In genomic region chr2:74529357-74530238, GRCh38 we compare ENCODE assay signal across 1 cellular context.
TF ChIP-seq lines count a peak whose summit lies in the region.

A gene with protein sequence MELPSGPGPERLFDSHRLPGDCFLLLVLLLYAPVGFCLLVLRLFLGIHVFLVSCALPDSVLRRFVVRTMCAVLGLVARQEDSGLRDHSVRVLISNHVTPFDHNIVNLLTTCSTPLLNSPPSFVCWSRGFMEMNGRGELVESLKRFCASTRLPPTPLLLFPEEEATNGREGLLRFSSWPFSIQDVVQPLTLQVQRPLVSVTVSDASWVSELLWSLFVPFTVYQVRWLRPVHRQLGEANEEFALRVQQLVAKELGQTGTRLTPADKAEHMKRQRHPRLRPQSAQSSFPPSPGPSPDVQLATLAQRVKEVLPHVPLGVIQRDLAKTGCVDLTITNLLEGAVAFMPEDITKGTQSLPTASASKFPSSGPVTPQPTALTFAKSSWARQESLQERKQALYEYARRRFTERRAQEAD (minus strand): TSS chr2:74529706. CDS start chr2:74529629, 77 bp downstream.
Gene HTRA2, plus strand, starts transcription at chr2:74529933. Its CDS starts 74 bp downstream, at chr2:74530007.

TF ChIP-seq in HepG2, 621 proteins besides CTCF, POLR2A, EP300 and RAD21 (continued from another document and continues in another):
- TF ChIP-seq, protein P1, sequence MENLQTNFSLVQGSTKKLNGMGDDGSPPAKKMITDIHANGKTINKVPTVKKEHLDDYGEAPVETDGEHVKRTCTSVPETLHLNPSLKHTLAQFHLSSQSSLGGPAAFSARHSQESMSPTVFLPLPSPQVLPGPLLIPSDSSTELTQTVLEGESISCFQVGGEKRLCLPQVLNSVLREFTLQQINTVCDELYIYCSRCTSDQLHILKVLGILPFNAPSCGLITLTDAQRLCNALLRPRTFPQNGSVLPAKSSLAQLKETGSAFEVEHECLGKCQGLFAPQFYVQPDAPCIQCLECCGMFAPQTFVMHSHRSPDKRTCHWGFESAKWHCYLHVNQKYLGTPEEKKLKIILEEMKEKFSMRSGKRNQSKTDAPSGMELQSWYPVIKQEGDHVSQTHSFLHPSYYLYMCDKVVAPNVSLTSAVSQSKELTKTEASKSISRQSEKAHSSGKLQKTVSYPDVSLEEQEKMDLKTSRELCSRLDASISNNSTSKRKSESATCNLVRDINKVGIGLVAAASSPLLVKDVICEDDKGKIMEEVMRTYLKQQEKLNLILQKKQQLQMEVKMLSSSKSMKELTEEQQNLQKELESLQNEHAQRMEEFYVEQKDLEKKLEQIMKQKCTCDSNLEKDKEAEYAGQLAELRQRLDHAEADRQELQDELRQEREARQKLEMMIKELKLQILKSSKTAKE (CRISPR knock-in tag; IDR thresholded peaks at IDR 0.05; ENCODE audit: borderline replicate concordance), result no peak
- TF ChIP-seq ZFP37 (CRISPR knock-in tag; IDR thresholded peaks at IDR 0.05; ENCODE audit: borderline replicate concordance) (no peak; the same call in 1 of the 2 replicates), ZNF484 (CRISPR knock-in tag; IDR thresholded peaks at IDR 0.05; ENCODE audit: borderline replicate concordance, low read depth) (no peak), ZBTB42 (CRISPR knock-in tag; IDR thresholded peaks at IDR 0.05) (peak; percentile 84; the same call in 1 of the 2 replicates), KDM1A (CRISPR knock-in tag; IDR thresholded peaks at IDR 0.05) (no peak), JARID2 (CRISPR knock-in tag; IDR thresholded peaks at IDR 0.05; ENCODE audit: insufficient replicate concordance) (peak; percentile 16), PITX1 (CRISPR knock-in tag; IDR thresholded peaks at IDR 0.05) (peak; percentile 68; the same call in 1 of the 2 replicates), ZNF468 (CRISPR knock-in tag; IDR thresholded peaks at IDR 0.05) (no peak), TBX3 (IDR thresholded peaks at IDR 0.05; ENCODE audit: borderline replicate concordance) (0 out of 2 replicates have a peak, but pooled peaks have one; percentile 48), GPN1 (CRISPR knock-in tag; IDR thresholded peaks at IDR 0.05; ENCODE audit: borderline replicate concordance) (peak; percentile 24; the same call in 1 of the 2 replicates), ZBTB1 (CRISPR knock-in tag; IDR thresholded peaks at IDR 0.05; ENCODE audit: borderline replicate concordance) (peak; percentile 84; the same call in 1 of the 2 replicates), ZNF546 (CRISPR knock-in tag; conservative IDR thresholded peaks at IDR 0.05) (peak; percentile 69; the same call in 1 of the 2 replicates), HMG20A (CRISPR knock-in tag; IDR thresholded peaks at IDR 0.05; ENCODE audit: borderline replicate concordance) (no peak), ZNF780A (CRISPR knock-in tag; IDR thresholded peaks at IDR 0.05) (no peak; the same call in 1 of the 2 replicates), ZFP41 (CRISPR knock-in tag; IDR thresholded peaks at IDR 0.05; ENCODE audit: borderline replicate concordance) (no peak), ZNF552 (CRISPR knock-in tag; IDR thresholded peaks at IDR 0.05; ENCODE audit: borderline replicate concordance) (peak; percentile 88; the same call in 1 of the 2 replicates), MAFK (conservative IDR thresholded peaks at IDR 0.05 in 1 of 2, IDR thresholded peaks at IDR 0.05 in 1 of 2; ENCODE audit: low read length in 2 of 2) (peak in 1 of 2 experiments; percentile 4; a peak in 1 of 4 replicates), FOXC1 (CRISPR knock-in tag; IDR thresholded peaks at IDR 0.05; ENCODE audit: borderline replicate concordance) (peak; percentile 18; the same call in 1 of the 2 replicates), HDAC2 (CRISPR knock-in tag; IDR thresholded peaks at IDR 0.05) (peak; percentile 29), RBM22 (optimal IDR thresholded peaks at IDR 0.05; ENCODE audit: low read length) (no peak), ZNF839 (CRISPR knock-in tag; IDR thresholded peaks at IDR 0.05; ENCODE audit: borderline replicate concordance) (peak; percentile 18; the same call in 1 of the 2 replicates), ZNF326 (CRISPR knock-in tag; IDR thresholded peaks at IDR 0.05; ENCODE audit: borderline replicate concordance) (0 out of 2 replicates have a peak, but pooled peaks have one; percentile 35), ATF2 (CRISPR knock-in tag; IDR thresholded peaks at IDR 0.05) (peak; percentile 89), ZNF619 (CRISPR knock-in tag; IDR thresholded peaks at IDR 0.05) (no peak; the same call in 1 of the 2 replicates), NFE2 (CRISPR knock-in tag; IDR thresholded peaks at IDR 0.05) (0 out of 2 replicates have a peak, but pooled peaks have one; percentile 9), TFE3 (CRISPR knock-in tag; IDR thresholded peaks at IDR 0.05) (peak; percentile 51; the same call in 1 of the 2 replicates), PCBP1 (IDR thresholded peaks at IDR 0.05; ENCODE audit: borderline replicate concordance, low read depth, low read length) (0 out of 2 replicates have a peak, but pooled peaks have one; percentile 18), ZHX2 (IDR thresholded peaks at IDR 0.05; ENCODE audit: low read depth) (peak; percentile 86), ZHX2 (CRISPR knock-in tag; IDR thresholded peaks at IDR 0.05; ENCODE audit: borderline replicate concordance) (no peak), FOXK2 (IDR thresholded peaks at IDR 0.05) (no peak), ZNF678 (CRISPR knock-in tag; IDR thresholded peaks at IDR 0.05) (peak; percentile 96; the same call in 1 of the 2 replicates), IRF1 (CRISPR knock-in tag; IDR thresholded peaks at IDR 0.05; ENCODE audit: low read depth) (peak; percentile 35; the same call in 1 of the 2 replicates), PTBP1 (IDR thresholded peaks at IDR 0.05; ENCODE audit: low read depth, low read length, poor library complexity, severe bottlenecking) (no peak)
- TF ChIP-seq, protein P2, sequence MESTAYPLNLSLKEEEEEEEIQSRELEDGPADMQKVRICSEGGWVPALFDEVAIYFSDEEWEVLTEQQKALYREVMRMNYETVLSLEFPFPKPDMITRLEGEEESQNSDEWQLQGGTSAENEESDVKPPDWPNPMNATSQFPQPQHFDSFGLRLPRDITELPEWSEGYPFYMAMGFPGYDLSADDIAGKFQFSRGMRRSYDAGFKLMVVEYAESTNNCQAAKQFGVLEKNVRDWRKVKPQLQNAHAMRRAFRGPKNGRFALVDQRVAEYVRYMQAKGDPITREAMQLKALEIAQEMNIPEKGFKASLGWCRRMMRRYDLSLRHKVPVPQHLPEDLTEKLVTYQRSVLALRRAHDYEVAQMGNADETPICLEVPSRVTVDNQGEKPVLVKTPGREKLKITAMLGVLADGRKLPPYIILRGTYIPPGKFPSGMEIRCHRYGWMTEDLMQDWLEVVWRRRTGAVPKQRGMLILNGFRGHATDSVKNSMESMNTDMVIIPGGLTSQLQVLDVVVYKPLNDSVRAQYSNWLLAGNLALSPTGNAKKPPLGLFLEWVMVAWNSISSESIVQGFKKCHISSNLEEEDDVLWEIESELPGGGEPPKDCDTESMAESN (CRISPR knock-in tag; conservative IDR thresholded peaks at IDR 0.05), result peak; percentile 78
- TF ChIP-seq, protein P3, sequence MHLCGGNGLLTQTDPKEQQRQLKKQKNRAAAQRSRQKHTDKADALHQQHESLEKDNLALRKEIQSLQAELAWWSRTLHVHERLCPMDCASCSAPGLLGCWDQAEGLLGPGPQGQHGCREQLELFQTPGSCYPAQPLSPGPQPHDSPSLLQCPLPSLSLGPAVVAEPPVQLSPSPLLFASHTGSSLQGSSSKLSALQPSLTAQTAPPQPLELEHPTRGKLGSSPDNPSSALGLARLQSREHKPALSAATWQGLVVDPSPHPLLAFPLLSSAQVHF (CRISPR knock-in tag; IDR thresholded peaks at IDR 0.05), result 0 out of 2 replicates have a peak, but pooled peaks have one; percentile 56
- TF ChIP-seq, protein P4, sequence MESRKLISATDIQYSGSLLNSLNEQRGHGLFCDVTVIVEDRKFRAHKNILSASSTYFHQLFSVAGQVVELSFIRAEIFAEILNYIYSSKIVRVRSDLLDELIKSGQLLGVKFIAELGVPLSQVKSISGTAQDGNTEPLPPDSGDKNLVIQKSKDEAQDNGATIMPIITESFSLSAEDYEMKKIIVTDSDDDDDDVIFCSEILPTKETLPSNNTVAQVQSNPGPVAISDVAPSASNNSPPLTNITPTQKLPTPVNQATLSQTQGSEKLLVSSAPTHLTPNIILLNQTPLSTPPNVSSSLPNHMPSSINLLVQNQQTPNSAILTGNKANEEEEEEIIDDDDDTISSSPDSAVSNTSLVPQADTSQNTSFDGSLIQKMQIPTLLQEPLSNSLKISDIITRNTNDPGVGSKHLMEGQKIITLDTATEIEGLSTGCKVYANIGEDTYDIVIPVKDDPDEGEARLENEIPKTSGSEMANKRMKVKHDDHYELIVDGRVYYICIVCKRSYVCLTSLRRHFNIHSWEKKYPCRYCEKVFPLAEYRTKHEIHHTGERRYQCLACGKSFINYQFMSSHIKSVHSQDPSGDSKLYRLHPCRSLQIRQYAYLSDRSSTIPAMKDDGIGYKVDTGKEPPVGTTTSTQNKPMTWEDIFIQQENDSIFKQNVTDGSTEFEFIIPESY (CRISPR knock-in tag; IDR thresholded peaks at IDR 0.05), result no peak
- TF ChIP-seq, protein P5, sequence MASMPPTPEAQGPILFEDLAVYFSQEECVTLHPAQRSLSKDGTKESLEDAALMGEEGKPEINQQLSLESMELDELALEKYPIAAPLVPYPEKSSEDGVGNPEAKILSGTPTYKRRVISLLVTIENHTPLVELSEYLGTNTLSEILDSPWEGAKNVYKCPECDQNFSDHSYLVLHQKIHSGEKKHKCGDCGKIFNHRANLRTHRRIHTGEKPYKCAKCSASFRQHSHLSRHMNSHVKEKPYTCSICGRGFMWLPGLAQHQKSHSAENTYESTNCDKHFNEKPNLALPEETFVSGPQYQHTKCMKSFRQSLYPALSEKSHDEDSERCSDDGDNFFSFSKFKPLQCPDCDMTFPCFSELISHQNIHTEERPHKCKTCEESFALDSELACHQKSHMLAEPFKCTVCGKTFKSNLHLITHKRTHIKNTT (CRISPR knock-in tag; IDR thresholded peaks at IDR 0.05), result peak; percentile 88; the same call in 1 of the 2 replicates
